ENCODE assay signal across 26 cellular contexts in the genomic region with DNA sequence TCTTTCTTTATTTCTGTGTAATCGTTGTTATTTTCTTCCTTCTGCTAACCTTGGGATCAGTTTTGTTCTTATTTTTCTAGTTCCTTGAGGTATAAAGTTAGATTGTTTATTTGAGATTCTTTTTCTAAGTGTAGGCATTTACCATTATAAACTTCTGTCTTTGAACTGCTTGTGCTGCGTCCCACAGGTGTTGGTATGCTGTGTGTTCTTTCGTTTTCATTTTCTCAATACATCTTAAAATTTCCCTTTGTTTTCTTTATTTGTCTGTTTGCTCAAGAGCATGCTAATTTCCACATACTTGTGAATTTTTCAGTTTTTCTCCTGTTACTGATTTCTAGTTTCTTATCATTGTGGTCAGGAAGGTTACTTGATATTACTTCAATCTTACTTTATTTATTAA.
"Had no signal": no experiment of that assay in that cellular context is flagged by ENCODE, and none has a peak within 500 bp of the region (broad histone marks: within the 10 kb centered on the region; RNA-seq: fewer than 3 reads in every experiment).

No MANE protein-coding gene starts in this region.

- FAIRE-seq: TTC549 had no signal

- DNase-seq: activated CD4-positive, alpha-beta T cell treated with anti-CD3 and anti-CD28 coated beads, Interleukin-2, amount 10 ng/mL, durations not matched to agents 24 days and 14 days; activated CD4-positive, alpha-beta T cell treated with anti-CD3 and anti-CD28 coated beads, Interleukin-2, amount 50 U/mL, for 4 hours; activated CD8-positive, alpha-beta T cell treated with anti-CD3 and anti-CD28 coated beads for 36 hours; activated effector memory CD4-positive, alpha-beta T cell treated with anti-CD3 and anti-CD28 coated beads, Interleukin-2, amount 50 U/mL, for 16 hours; activated naive CD4-positive, alpha-beta T cell; activated naive CD4-positive, alpha-beta T cell treated with anti-CD3 and anti-CD28 coated beads, Interleukin-2, amount 50 U/mL, for 16 hours; activated naive CD8-positive, alpha-beta T cell treated with anti-CD3 and anti-CD28 coated beads, Interleukin-2, amount 10 ng/mL, durations not matched to agents 7 days and 5 days; activated T-cell treated with anti-CD3 and anti-CD28 coated beads, Interleukin-2, amount 50 U/mL, for 1 hour; activated T-cell treated with anti-CD3 and anti-CD28 coated beads, Interleukin-2, amount 50 U/mL, for 72 hours; amygdala; NCI-H1048; NCI-H1436 treated with DMSO at 0.1 percent for 48 hours; NCI-H1694 treated with DMSO at 0.1 percent for 48 hours; NCI-H2029; NCI-H2107; NCI-H2171; NCI-H510A; NCI-H526; NCI-H748 treated with DMSO at 0.1 percent for 48 hours; SHP77; SJCRH30 had no signal

- H3K27me3 ChIP-seq: ascending aorta, cardiac muscle cell, SJCRH30 had no signal

- H3K4me3 ChIP-seq: ascending aorta, cardiac muscle cell, SJCRH30, SK-N-MC had no signal

- H3K4me1 ChIP-seq: ascending aorta, SJCRH30 had no signal

- H3K27ac ChIP-seq: ascending aorta, cardiac muscle cell, SJCRH30, SK-N-MC had no signal

- ATAC-seq: activated CD8-positive, alpha-beta T cell treated with anti-CD3 and anti-CD28 coated beads for 36 hours; activated T-cell treated with anti-CD3 and anti-CD28 coated beads, Interleukin-2, amount 50 U/mL, for 72 hours; activated T-helper 17 cell treated with anti-CD3 and anti-CD28 coated beads, Interleukin-2, amount 50 U/mL, for 72 hours had no signal

- H3K36me3 ChIP-seq: ascending aorta, cardiac muscle cell, SJCRH30 had no signal

- H3K9me3 ChIP-seq: ascending aorta, SJCRH30 had no signal
